In genomic region chrX:1212532-1212931, GRCh38 we compare ENCODE assay signal across 1 cellular context.
A peak's percentile ranks its signal among the peaks of the same experiment; 100 is the strongest.
TF ChIP-seq lines count a peak whose summit lies in the region.

Gene CRLF2, minus strand, starts transcription at chrX:1212649. Its CDS starts 15 bp downstream, at chrX:1212634.

TF ChIP-seq in GM12878, 131 proteins besides CTCF, POLR2A, EP300 and RAD21 (continued from another document and continues in another):
- TF ChIP-seq TCF12 (IDR thresholded peaks at IDR 0.05; ENCODE audit: low read depth, low read length) (no peak), SP1 (IDR thresholded peaks at IDR 0.05; ENCODE audit: low read depth, low read length) (peak; percentile 66), CEBPB (IDR thresholded peaks at IDR 0.05; ENCODE audit: borderline replicate concordance in 1 of 2, low read depth in 2 of 2, low read length in 2 of 2) (no peak), RELB (IDR thresholded peaks at IDR 0.05; ENCODE audit: low read depth) (peak; percentile 88), ZNF207 (IDR thresholded peaks at IDR 0.05; ENCODE audit: borderline replicate concordance) (no peak), TAF1 (IDR thresholded peaks at IDR 0.05; ENCODE audit: borderline replicate concordance, low read depth, low read length) (0 out of 2 replicates have a peak, but pooled peaks have one; percentile 53), HDAC6 (IDR thresholded peaks at IDR 0.05; ENCODE audit: unreplicated experiment) (no peak), SPI1 (IDR thresholded peaks at IDR 0.05; ENCODE audit: borderline replicate concordance, insufficient read depth, low read depth, low read length) (peak; percentile 19; the same call in 1 of the 2 replicates), SMAD5 (IDR thresholded peaks at IDR 0.05; ENCODE audit: low read depth) (no peak), SMC3 (IDR thresholded peaks at IDR 0.05; ENCODE audit: borderline replicate concordance, low read length) (no peak), TCF3 (IDR thresholded peaks at IDR 0.05; ENCODE audit: borderline replicate concordance, insufficient read depth, low read depth, low read length) (no peak), KDM1A (IDR thresholded peaks at IDR 0.05; ENCODE audit: borderline replicate concordance) (no peak), E2F8 (IDR thresholded peaks at IDR 0.05; ENCODE audit: low read depth, partially characterized antibody) (no peak), SUZ12 (IDR thresholded peaks at IDR 0.05; ENCODE audit: unreplicated experiment) (no peak), RELA (IDR thresholded peaks at IDR 0.05; ENCODE audit: borderline replicate concordance, partially characterized antibody) (no peak), CHD2 (IDR thresholded peaks at IDR 0.05; ENCODE audit: borderline replicate concordance, low read depth, low read length) (peak; percentile 71; the same call in 1 of the 2 replicates), FOXK2 (IDR thresholded peaks at IDR 0.05) (no peak), PKNOX1 (IDR thresholded peaks at IDR 0.05) (peak; percentile 77), SIN3A (IDR thresholded peaks at IDR 0.05; ENCODE audit: low read depth, low read length) (no peak), MEF2B (IDR thresholded peaks at IDR 0.05; ENCODE audit: partially characterized antibody, poor library complexity, severe bottlenecking) (peak; percentile 92), ZNF592 (IDR thresholded peaks at IDR 0.05) (no peak), ZNF274 (IDR thresholded peaks at IDR 0.05; ENCODE audit: insufficient read depth, insufficient read length) (no peak), MYC (IDR thresholded peaks at IDR 0.05; ENCODE audit: insufficient read depth, insufficient read length, insufficient replicate concordance, low read length, severe bottlenecking) (no peak), IRF4 (IDR thresholded peaks at IDR 0.05; ENCODE audit: low read depth, low read length) (peak; percentile 93), BCL11A (IDR thresholded peaks at IDR 0.05; ENCODE audit: low read depth, low read length) (peak; percentile 60; the same call in 1 of the 2 replicates), ZBTB4 (CRISPR knock-in tag; IDR thresholded peaks at IDR 0.05) (no peak), ZBTB11 (CRISPR knock-in tag; IDR thresholded peaks at IDR 0.05) (no peak), JUND (IDR thresholded peaks at IDR 0.05; ENCODE audit: low read depth, low read length) (peak; percentile 87), USF2 (IDR thresholded peaks at IDR 0.05; ENCODE audit: borderline replicate concordance, low read depth, low read length) (no peak), IKZF1 (conservative IDR thresholded peaks at IDR 0.05) (peak; percentile 91), CBX3 (IDR thresholded peaks at IDR 0.05; ENCODE audit: borderline replicate concordance, low read depth) (no peak), ZNF384 (IDR thresholded peaks at IDR 0.05; ENCODE audit: borderline replicate concordance, low read depth, low read length) (no peak; the same call in 1 of the 2 replicates), YBX1 (IDR thresholded peaks at IDR 0.05) (no peak), EGR1 (IDR thresholded peaks at IDR 0.05; ENCODE audit: borderline replicate concordance in 1 of 2, low read depth in 2 of 2, low read length in 2 of 2) (no peak), SUPT20H (IDR thresholded peaks at IDR 0.05; ENCODE audit: borderline replicate concordance, control insufficient read depth, low read depth, low read length) (no peak), PAX8 (IDR thresholded peaks at IDR 0.05) (no peak), CHD4 (IDR thresholded peaks at IDR 0.05) (no peak), USF1 (IDR thresholded peaks at IDR 0.05; ENCODE audit: borderline replicate concordance, extremely low read length, insufficient read depth, low read depth, low read length) (no peak), MLLT1 (IDR thresholded peaks at IDR 0.05) (peak; percentile 79; the same call in 1 of the 2 replicates), HCFC1 (IDR thresholded peaks at IDR 0.05; ENCODE audit: low read length) (no peak), NR2C2 (IDR thresholded peaks at IDR 0.05; ENCODE audit: borderline replicate concordance, control insufficient read depth, insufficient read length, low read depth) (no peak), CHD1 (IDR thresholded peaks at IDR 0.05; ENCODE audit: low read depth, low read length) (no peak), NBN (IDR thresholded peaks at IDR 0.05) (peak; percentile 95)
